In genomic region chr11:122633219-122633829, GRCh38 we compare ENCODE assay signal across 1 cellular context.
TF ChIP-seq lines count a peak whose summit lies in the region.

No MANE protein-coding gene starts in this region.

TF ChIP-seq in Ishikawa, 13 proteins besides CTCF, POLR2A, EP300 and RAD21 (continued from another document):
- TF ChIP-seq REST (IDR thresholded peaks at IDR 0.05; ENCODE audit: low read depth) (no peak), CREB1 (IDR thresholded peaks at IDR 0.05; ENCODE audit: low read depth) (no peak), FOXM1 (IDR thresholded peaks at IDR 0.05; ENCODE audit: borderline replicate concordance, low read depth) (no peak)
